In genomic region chr4:159227984-159228383, GRCh38 we compare ENCODE assay signal across 8 cellular contexts.
DNase-seq lines count a peak whose midpoint lies in the region; ATAC-seq and TF ChIP-seq lines count a peak whose summit lies in the region.

No MANE protein-coding gene starts in this region.

- no peaks in the 10 kb centered on the region for H3K36me3 ChIP-seq in right lobe of liver
- H3K36me3 ChIP-seq in suprapubic skin = no peaks in the 10 kb centered on the region

- TF ChIP-seq POLR2A in right lobe of liver (IDR thresholded peaks at IDR 0.05) (no peak), suprapubic skin (IDR thresholded peaks at IDR 0.05) (no peak)

- H3K4me1 ChIP-seq in right lobe of liver = peaks cover 0 to 20% (median 7%) of the 10 kb centered on the region in 4 donors
- peaks cover 31% of the 10 kb centered on the region for H3K4me1 ChIP-seq in suprapubic skin

- H3K27ac ChIP-seq in right lobe of liver = no peak overlapping the region
- H3K27ac ChIP-seq in suprapubic skin = peak overlapping the region; percentile 60

- H3K4me3 ChIP-seq in right lobe of liver = no peak overlapping the region
- peak overlapping the region; percentile 28 for H3K4me3 ChIP-seq in suprapubic skin

- DNase-seq in HuH-7.5 (ENCODE audit: low spot score) = peak; percentile 4
- DNase-seq in dermis microvascular lymphatic vessel endothelial cell (ENCODE audit: low read depth in 2 of 2) = peak; percentile 92 to 94
- peak; percentile 41 to 66 (median 54) for DNase-seq in right lobe of liver
- peak; percentile 75 to 80 for DNase-seq in suprapubic skin (ENCODE audit: low spot score in 2 of 2)
- no peak for DNase-seq in NCI-H2081 (lab: John Stamatoyannopoulos, UW)
- DNase-seq in NCI-H2171 (lab: John Stamatoyannopoulos, UW) = no peak
- DNase-seq in DMS 273 (lab: John Stamatoyannopoulos, UW; ENCODE audit: unreplicated experiment) = no peak
- no peak for DNase-seq in activated CD4-positive, alpha-beta T cell treated with anti-CD3 and anti-CD28 coated beads for 48 hours

- ATAC-seq in right lobe of liver = peak; percentile 68 to 74 (median 71)

- no peaks in the 10 kb centered on the region for H3K9me3 ChIP-seq in right lobe of liver
- H3K9me3 ChIP-seq in suprapubic skin = no peaks in the 10 kb centered on the region

- no peak for TF ChIP-seq EP300 in suprapubic skin (IDR thresholded peaks at IDR 0.05)

- WGBS in right lobe of liver (ENCODE audit: insufficient coverage, low coverage, low lambda C conversion rate, missing lambda C conversion rate) = 40% methylated on average over 11 of the region's 11 CpGs
- 20% methylated on average over 11 of the region's 11 CpGs for WGBS in suprapubic skin

- H3K27me3 ChIP-seq in right lobe of liver = no peaks in the 10 kb centered on the region
- no peaks in the 10 kb centered on the region for H3K27me3 ChIP-seq in suprapubic skin

- TF ChIP-seq CTCF in right lobe of liver (IDR thresholded peaks at IDR 0.05) (peak in 1 of 4 donors; percentile 17), suprapubic skin (IDR thresholded peaks at IDR 0.05) (no peak)

- intact Hi-C loops in right lobe of liver (cut with DNase I) = no loop called here

Comparison
In these comparisons a context has a peak if more than half of its experiments do, and no peak if none do; other contexts are left out.
1. DNase-seq: peak in HuH-7.5 (single experiment), dermis microvascular lymphatic vessel endothelial cell (2 of 2), right lobe of liver (3 of 3) and suprapubic skin (2 of 2); none in NCI-H2081 (0 of 2), NCI-H2171 (single experiment), DMS 273 (single experiment) and activated CD4-positive, alpha-beta T cell treated with anti-CD3 and anti-CD28 coated beads for 48 hours (single experiment).